26 cellular contexts compared by ENCODE assay signal in genomic region chr17:66417300-66417719, GRCh38.
A peak's percentile ranks its signal among the peaks of the same experiment; 100 is the strongest.
DNase-seq lines count a peak whose midpoint lies in the region; ATAC-seq and TF ChIP-seq lines count a peak whose summit lies in the region.
"Had no signal": no experiment of that assay in that cellular context is flagged by ENCODE, and none has a peak within 500 bp of the region (broad histone marks: within the 10 kb centered on the region; RNA-seq: fewer than 3 reads in every experiment).

No MANE protein-coding gene starts in this region.

- WGBS in liver: 39% methylated on average over 2 of the region's 2 CpGs

- H3K36me3 ChIP-seq in RWPE2 (ENCODE audit: low read depth) (no peaks in the 10 kb centered on the region), liver (ENCODE audit: control insufficient read depth in 4 of 4, insufficient read depth in 3 of 4, low read depth in 1 of 4, low read length in 3 of 4) (no peaks in the 10 kb centered on the region)
- H3K36me3 ChIP-seq: lower lobe of right lung, tibial nerve had no signal

- no peaks in the 10 kb centered on the region for H3K9me3 ChIP-seq in RWPE2 (ENCODE audit: severe bottlenecking)
- H3K9me3 ChIP-seq in liver (ENCODE audit: control insufficient read depth in 4 of 4, low read length in 3 of 4): no peaks in the 10 kb centered on the region
- H3K9me3 ChIP-seq: lower lobe of right lung, tibial nerve had no signal

- DNase-seq in NCI-H1417 (lab: John Stamatoyannopoulos, UW) (peak; percentile 25 to 73 (median 32)), NCI-H1417 treated with DMSO at 0.1 percent for 48 hours (lab: John Stamatoyannopoulos, UW) (no peak), ELF-1 (ENCODE audit: low read depth, low spot score) (peak; percentile 32), RWPE2 (ENCODE audit: low spot score) (no peak), NCI-H1092 (lab: John Stamatoyannopoulos, UW) (no peak)
- DNase-seq: 8988T; activated gamma-delta T cell treated with Interleukin-2 at 50 U/mL for 16 hours; activated T-cell treated with anti-CD3 and anti-CD28 coated beads, Interleukin-2, amount 50 U/mL, for 24 hours; amygdala; cortex of kidney; DMS79; GOT3; KG1; kidney; lower lobe of right lung; NCI-H1694 treated with DMSO at 0.1 percent for 48 hours; NCI-H226; PC-3; SIG-M5; stimulated activated CD4-positive, alpha-beta T cell treated with anti-CD3 and anti-CD28 coated beads, Interleukin-15, amount 100 ng/mL, for 24 hours; stimulated activated naive CD8-positive, alpha-beta T cell treated with anti-CD3 and anti-CD28 coated beads, Interleukin-15, Interleukin-2, amounts not matched to agents 100 U/mL and 50 U/mL, for 24 hours had no signal

- no peaks in the 10 kb centered on the region for H3K27me3 ChIP-seq in RWPE2 (ENCODE audit: insufficient read depth, poor library complexity, severe bottlenecking)
- no peaks in the 10 kb centered on the region for H3K27me3 ChIP-seq in liver (ENCODE audit: control insufficient read depth in 4 of 4, insufficient read depth in 4 of 4, low read length in 3 of 4)
- H3K27me3 ChIP-seq: tibial nerve had no signal

- no peak overlapping the region for H3K9ac ChIP-seq in liver (ENCODE audit: low read depth in 1 of 2, low read length in 2 of 2)

- peak; percentile 19 to 22 for TF ChIP-seq RAD21 in liver (IDR thresholded peaks at IDR 0.05)

- no peak for TF ChIP-seq CTCF in RWPE2 (IDR thresholded peaks at IDR 0.05; ENCODE audit: poor library complexity, severe bottlenecking)
- no peak for TF ChIP-seq CTCF in liver (IDR thresholded peaks at IDR 0.05; ENCODE audit: low read depth, low read length, missing input control)

- ATAC-seq in RWPE2 (ENCODE audit: low read depth) (peak; percentile 86), GM21737 (IDR thresholded peaks at IDR 0.05; ENCODE audit: unreplicated experiment) (no peak), HG02970 (IDR thresholded peaks at IDR 0.05; ENCODE audit: low FRiP score, unreplicated experiment) (no peak)
- ATAC-seq: CD8-positive, alpha-beta T cell; PC-3; stimulated activated naive CD8-positive, alpha-beta T cell treated with anti-CD3 and anti-CD28 coated beads, Interleukin-15, Interleukin-2, amounts not matched to agents 100 U/mL and 50 U/mL, for 24 hours had no signal

- H3K27ac ChIP-seq in RWPE2 (ENCODE audit: poor library complexity, severe bottlenecking) (peak overlapping the region; percentile 8), liver (ENCODE audit: low read depth in 1 of 2, low read length in 2 of 2) (no peak overlapping the region)
- H3K27ac ChIP-seq: lower lobe of right lung, tibial nerve had no signal

- H3K4me1 ChIP-seq in RWPE2 (ENCODE audit: insufficient read depth, poor library complexity, severe bottlenecking) (peaks cover 22% of the 10 kb centered on the region), liver (ENCODE audit: control insufficient read depth in 4 of 4, insufficient read depth in 4 of 4, low read length in 3 of 4) (peaks cover 13 to 52% (median 43%) of the 10 kb centered on the region in 4 donors)

- H3K4me3 ChIP-seq in RWPE2 (ENCODE audit: severe bottlenecking) (no peak overlapping the region), liver (ENCODE audit: low read depth in 1 of 3, low read length in 3 of 3) (no peak overlapping the region)
- H3K4me3 ChIP-seq: lower lobe of right lung, tibial nerve had no signal

TF ChIP-seq in liver, 16 proteins besides CTCF, POLR2A, EP300 and RAD21:
- TF ChIP-seq JUND (IDR thresholded peaks at IDR 0.05) (no peak), FOXA1 (IDR thresholded peaks at IDR 0.05) (no peak), MAX (IDR thresholded peaks at IDR 0.05) (no peak), NR2F2 (IDR thresholded peaks at IDR 0.05) (no peak), ZBTB33 (IDR thresholded peaks at IDR 0.05) (no peak), HNF4A (conservative IDR thresholded peaks at IDR 0.05) (peak; percentile 77), EGR1 (IDR thresholded peaks at IDR 0.05; ENCODE audit: low read depth in 2 of 2) (no peak), RXRA (IDR thresholded peaks at IDR 0.05) (peak in 1 of 2 donors; percentile 50), ATF3 (IDR thresholded peaks at IDR 0.05) (no peak), YY1 (IDR thresholded peaks at IDR 0.05) (no peak), REST (IDR thresholded peaks at IDR 0.05) (no peak), FOXA2 (IDR thresholded peaks at IDR 0.05) (no peak), TAF1 (conservative IDR thresholded peaks at IDR 0.05) (no peak), SP1 (IDR thresholded peaks at IDR 0.05) (no peak), HNF4G (IDR thresholded peaks at IDR 0.05) (peak; percentile 24), GABPA (IDR thresholded peaks at IDR 0.05 in 1 of 2, conservative IDR thresholded peaks at IDR 0.05 in 1 of 2) (no peak)
TF ChIP-seq in liver: peak in this region for 3.

Comparison
In these comparisons a context has a peak if more than half of its experiments do, and no peak if none do; other contexts are left out.
1. DNase-seq: peak in NCI-H1417 (3 of 3) and ELF-1 (single experiment); none in NCI-H1417 treated with DMSO at 0.1 percent for 48 hours (single experiment), RWPE2 (single experiment) and NCI-H1092 (single experiment).